In the genomic region with DNA sequence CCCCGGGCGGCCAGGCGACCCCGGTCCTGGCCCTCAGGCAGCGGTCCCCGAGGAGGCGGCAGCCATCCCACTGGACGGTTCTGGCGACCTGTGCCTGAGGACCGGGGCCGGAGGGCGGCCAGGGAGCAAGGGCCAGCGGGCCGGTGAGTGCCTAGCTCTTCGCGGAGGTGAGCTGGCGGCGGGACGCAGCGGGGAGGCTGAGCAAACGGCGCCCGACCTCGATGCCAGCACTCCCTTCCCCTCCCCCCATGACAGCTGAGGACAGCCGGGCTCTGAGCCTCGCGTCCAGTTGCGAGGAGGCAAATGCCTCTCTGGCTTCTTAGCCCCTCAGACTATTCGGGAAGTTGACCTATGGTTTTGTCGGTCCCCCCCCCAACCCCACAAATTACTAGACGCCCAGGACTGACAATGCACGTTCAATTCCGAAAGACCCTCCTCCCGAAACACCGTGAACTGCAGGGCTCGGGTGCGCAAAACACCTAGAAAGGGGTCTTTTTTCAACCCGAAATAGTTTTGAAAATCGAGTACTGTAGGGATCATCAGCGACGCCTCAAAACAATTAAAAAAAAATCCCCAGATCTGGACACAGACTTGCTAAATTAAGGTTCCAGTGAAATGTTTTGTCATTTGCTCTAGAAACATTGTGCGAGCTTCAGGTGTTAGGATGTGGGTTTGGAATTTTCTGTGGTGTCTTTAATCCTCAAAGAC, we compare ENCODE assay signal across 7 cellular contexts. TPM values are rescaled to one million over a fixed set of nuclear protein-coding genes. Genes with fewer than 3 reads are reported as not detected.
DNase-seq lines count a peak whose midpoint lies in the region; TF ChIP-seq lines count a peak whose summit lies in the region.

No MANE protein-coding gene starts in this region.

- peaks cover 7% of the 10 kb centered on the region; the same call in 1 of the 2 replicates for H3F3A ChIP-seq in GM23248 (ENCODE audit: insufficient read depth)

- no TSS peak for BruUV-seq in MCF 10A (replicated peaks; lab: Mats Ljungman, UMichigan)

- TF ChIP-seq CTCF in GM10266 (IDR thresholded peaks at IDR 0.05; ENCODE audit: control insufficient read depth, insufficient read depth, low read depth, missing control alignments) (no peak), MCF 10A (IDR thresholded peaks at IDR 0.05; ENCODE audit: unreplicated experiment) (no peak)

- H3K36me3 Mint-ChIP-seq in MCF 10A (ENCODE audit: insufficient read depth, unreplicated experiment) = peaks cover 7% of the 10 kb centered on the region

- H3K9ac ChIP-seq in GM23248 = peak overlapping the region; percentile 98
- H3K9ac ChIP-seq in Karpas-422 (ENCODE audit: low read length) = peak overlapping the region; percentile 90
- no peak overlapping the region for H3K9ac ChIP-seq in iPS-20b (ENCODE audit: low read depth, low read length)

- in situ Hi-C loops in GM23248 (cut with MboI) = no loop called here

- H2AFZ ChIP-seq in GM23248 (peak overlapping the region; percentile 95), Karpas-422 (ENCODE audit: low read length) (peak overlapping the region; percentile 95)

- peak overlapping the region; percentile 71 for H3K27ac Mint-ChIP-seq in MCF 10A (ENCODE audit: low read depth, unreplicated experiment)

- CTCF ChIA-PET in MCF 10A (lab: Yijun Ruan, JAX) = interaction anchor here (0.9 to 2.9 kb wide), 5 partner anchors 8 to 213 kb away, joined by 4 to 14 read pairs (median 6); partner anchors contain the start of gene CDKN2C

- H3K27me3 ChIP-seq in GM23248 (replicated peaks; ENCODE audit: insufficient read depth) (no peaks in the 10 kb centered on the region), Karpas-422 (ENCODE audit: low read length) (no peaks in the 10 kb centered on the region), SJCRH30 (no peaks in the 10 kb centered on the region), iPS-20b (ENCODE audit: insufficient read depth, low read length) (peaks cover 98% of the 10 kb centered on the region)

- H3K4me1 ChIP-seq in GM23248 (ENCODE audit: insufficient read depth) (peaks cover 27% of the 10 kb centered on the region; the same call in 1 of the 2 replicates), Karpas-422 (ENCODE audit: low read length) (peaks cover 37% of the 10 kb centered on the region), SJCRH30 (peaks cover 28% of the 10 kb centered on the region), iPS-20b (ENCODE audit: insufficient read depth, low read length) (peaks cover 16% of the 10 kb centered on the region)

- H3K36me3 ChIP-seq in GM23248 (ENCODE audit: low read depth) (no peaks in the 10 kb centered on the region), Karpas-422 (ENCODE audit: insufficient read depth, low read length) (0 out of 2 replicates have a peak, but pooled peaks cover 5% of the 10 kb centered on the region), SJCRH30 (peaks cover 7% of the 10 kb centered on the region; the same call in 1 of the 2 replicates), iPS-20b (ENCODE audit: insufficient read depth, low read depth, low read length) (no peaks in the 10 kb centered on the region)

- intact Hi-C loops in MCF 10A (cut with micrococcal nuclease) = no loop called here

- DNase-seq in GM10266 (ENCODE audit: extremely low spot score) (peak; percentile 63), GM23248 (peak; percentile 86), Karpas-422 (peak; percentile 74), SJCRH30 (peak; percentile 94 to 96), MCF 10A (ENCODE audit: unreplicated experiment) (peak; percentile 73), skeletal muscle cell (ENCODE audit: low read depth) (no peak)

- peak overlapping the region; percentile 75 for H3K4me3 Mint-ChIP-seq in MCF 10A (ENCODE audit: unreplicated experiment)

- WGBS in GM23248 (ENCODE audit: low coverage in 1 of 2, low lambda C conversion rate in 2 of 2, missing lambda C conversion rate in 2 of 2), 2 experiments = 19 to 24% methylated on average over 31 to 38 of the region's 42 CpGs

- H3K4me1 Mint-ChIP-seq in MCF 10A (ENCODE audit: insufficient read depth, unreplicated experiment) = peaks cover 12% of the 10 kb centered on the region

- H3K9me3 Mint-ChIP-seq in MCF 10A (ENCODE audit: unreplicated experiment) = no peaks in the 10 kb centered on the region

- H4K20me1 ChIP-seq in GM23248 (ENCODE audit: insufficient read depth) (no peaks in the 10 kb centered on the region), Karpas-422 (ENCODE audit: insufficient read depth, low read depth, low read length) (no peaks in the 10 kb centered on the region)

- peak overlapping the region; percentile 83 for H3K27ac ChIP-seq in GM23248
- no peak overlapping the region for H3K27ac ChIP-seq in Karpas-422 (ENCODE audit: low read length)
- H3K27ac ChIP-seq in SJCRH30 = peak overlapping the region; percentile 99
- H3K27ac ChIP-seq in iPS-20b (ENCODE audit: low read length) = no peak overlapping the region

- H3K9me2 ChIP-seq in GM23248 (ENCODE audit: insufficient read depth) (no peaks in the 10 kb centered on the region), Karpas-422 (replicated peaks; ENCODE audit: insufficient read depth, low read length) (no peaks in the 10 kb centered on the region)

- H3K9me3 ChIP-seq in GM23248 (ENCODE audit: low read depth) (no peaks in the 10 kb centered on the region), Karpas-422 (ENCODE audit: low read length) (no peaks in the 10 kb centered on the region), SJCRH30 (replicated peaks) (no peaks in the 10 kb centered on the region), iPS-20b (ENCODE audit: insufficient read depth, low read depth, low read length) (no peaks in the 10 kb centered on the region)

- H3K27me3 Mint-ChIP-seq in MCF 10A (ENCODE audit: insufficient read depth, unreplicated experiment) = no peaks in the 10 kb centered on the region

- peak overlapping the region; percentile 82 for H3K4me3 ChIP-seq in GM23248
- H3K4me3 ChIP-seq in Karpas-422 (ENCODE audit: low read length) = peak overlapping the region; percentile 94
- peak overlapping the region; percentile 96 for H3K4me3 ChIP-seq in SJCRH30
- peak overlapping the region; percentile 56 for H3K4me3 ChIP-seq in iPS-20b (ENCODE audit: low read length)
- H3K4me3 ChIP-seq in skeletal muscle cell (ENCODE audit: low read depth, low read length) = peak overlapping the region; percentile 79

- peaks cover 44% of the 10 kb centered on the region for H3K79me2 ChIP-seq in GM23248 (ENCODE audit: insufficient read depth)
- H3K79me2 ChIP-seq in Karpas-422 (ENCODE audit: low read length) = no peaks in the 10 kb centered on the region

- peak overlapping the region; percentile 87 for H3K4me2 ChIP-seq in GM23248 (ENCODE audit: unreplicated experiment)
- H3K4me2 ChIP-seq in Karpas-422 (ENCODE audit: low read depth, low read length, poor library complexity, severe bottlenecking) = peak overlapping the region; percentile 98

- POLR2A ChIA-PET in MCF 10A (lab: Yijun Ruan, JAX) = interaction anchor here (0.5 to 7.2 kb wide), 11 partner anchors 9 to 538 kb away, joined by 3 to 115 read pairs (median 3); partner anchors contain the start of genes CDKN2C and FAF1

RNA-seq across cellular contexts. Expression of gene CDKN2C, which starts 8.3 kb away (rescaled TPM):
- total RNA-seq in GM23248 (2014; rRNA removed; shearing (Covaris generic)) = 17.3 and 19.2 TPM in 2 replicates
- polyA plus RNA-seq in GM23248 (2016; fragmentation: Nextera tagmentation; extraction: Ambion mirVana) = 11.7 and 12.6 TPM in 2 replicates
- total RNA-seq in Karpas-422 (2014; rRNA removed; shearing (Covaris generic); ENCODE audit: low replicate concordance) = 16.8 and 18.5 TPM in 2 replicates
- 66.6 and 71.1 TPM in 2 replicates for total RNA-seq in SJCRH30 (2014; rRNA removed; shearing (Covaris generic))
- 2.7 and 2.8 TPM in 2 replicates for total RNA-seq in MCF 10A (2022)

RNA-seq across cellular contexts. Expression of gene FAF1, which starts 18.2 kb away (rescaled TPM):
- total RNA-seq in GM23248 (2014; rRNA removed; shearing (Covaris generic)) = 49.1 and 53.9 TPM in 2 replicates
- 7.2 and 9.5 TPM in 2 replicates for polyA plus RNA-seq in GM23248 (2016; fragmentation: Nextera tagmentation; extraction: Ambion mirVana)
- 51.5 and 112 TPM in 2 replicates for total RNA-seq in Karpas-422 (2014; rRNA removed; shearing (Covaris generic); ENCODE audit: low replicate concordance)
- 124 and 126 TPM in 2 replicates for total RNA-seq in SJCRH30 (2014; rRNA removed; shearing (Covaris generic))
- 74.4 and 93.2 TPM in 2 replicates for total RNA-seq in MCF 10A (2022)

Comparison
In these comparisons a context has a peak if more than half of its experiments do, and no peak if none do; other contexts are left out.
1. H3K27ac ChIP-seq: peak in GM23248 (single experiment) and SJCRH30 (single experiment); none in Karpas-422 (single experiment) and iPS-20b (single experiment).
2. Peak in every context shown above with its lines, with median percentiles within 50 percentile points of each other: H3K4me3 ChIP-seq.